Comparison of ENCODE assay signal across 20 cellular contexts in the genomic region with DNA sequence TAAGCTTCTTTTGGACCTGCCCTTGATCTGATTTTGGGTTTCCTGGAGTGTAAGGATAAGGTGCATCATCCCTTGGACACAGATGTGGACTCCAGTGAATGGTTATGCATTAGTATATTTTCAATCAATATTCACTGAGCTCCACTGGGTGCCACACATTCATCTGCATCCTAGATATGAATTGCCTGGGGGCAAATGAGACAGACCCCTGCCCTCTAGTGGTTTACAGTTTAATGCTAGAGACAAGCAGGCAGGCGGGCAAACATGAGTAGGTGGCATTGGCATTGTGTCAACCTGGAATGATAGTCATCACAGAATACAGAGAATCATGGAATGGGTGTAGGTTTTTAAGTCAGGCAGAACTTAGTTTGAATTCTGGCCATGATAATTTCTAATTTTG.
"Had no signal": no experiment of that assay in that cellular context is flagged by ENCODE, and none has a peak within 500 bp of the region (broad histone marks: within the 10 kb centered on the region; RNA-seq: fewer than 3 reads in every experiment).

No MANE protein-coding gene starts in this region.

- H3K4me1 ChIP-seq: heart left ventricle, spleen, tibial artery, upper lobe of left lung, uterus had no signal

- DNase-seq: dermis blood vessel endothelial cell; erythroblast; foreskin melanocyte; heart left ventricle; hippocampal formation; kidney glomerular epithelial cell; naive thymus-derived CD4-positive, alpha-beta T cell; nephron progenitor cell; spleen; stimulated activated CD4-positive, alpha-beta T cell treated with anti-CD3 and anti-CD28 coated beads, Interleukin-15, amount 100 ng/mL, for 24 hours; stimulated activated CD4-positive, alpha-beta T cell treated with anti-CD3 and anti-CD28 coated beads, Interleukin-1b, Interleukin-23, amount 100 ng/mL, for 48 hours; stimulated activated CD4-positive, alpha-beta T cell treated with anti-CD3 and anti-CD28 coated beads, Interleukin-4, amount 100 ng/mL, for 24 hours; tibial artery; upper lobe of left lung; uterus had no signal

- H3K27ac Mint-ChIP-seq: naive thymus-derived CD4-positive, alpha-beta T cell; nephron progenitor cell; stimulated activated memory B cell treated with anti-CD40 and anti-IgM and Interleukin-4, amounts not matched to agents 10 μg/mL and 1 μg/mL and 100 μg/mL, for 72 hours; stimulated activated naive CD8-positive, alpha-beta T cell treated with anti-CD3 and anti-CD28 coated beads, Interleukin-15, Interleukin-2, amounts not matched to agents 100 ng/mL and 50 ng/mL, for 24 hours had no signal

- H3K27ac ChIP-seq: heart left ventricle, neutrophil, spleen, tibial artery, upper lobe of left lung, uterus had no signal

- H3K4me3 Mint-ChIP-seq: naive thymus-derived CD4-positive, alpha-beta T cell; nephron progenitor cell; stimulated activated memory B cell treated with anti-CD40 and anti-IgM and Interleukin-4, amounts not matched to agents 10 μg/mL and 1 μg/mL and 100 μg/mL, for 72 hours; stimulated activated naive CD8-positive, alpha-beta T cell treated with anti-CD3 and anti-CD28 coated beads, Interleukin-15, Interleukin-2, amounts not matched to agents 100 ng/mL and 50 ng/mL, for 24 hours had no signal

- ATAC-seq: heart left ventricle; naive thymus-derived CD4-positive, alpha-beta T cell; sciatic nerve; stimulated activated memory B cell treated with anti-CD40 and anti-IgM and Interleukin-4, amounts not matched to agents 10 μg/mL and 1 μg/mL and 100 μg/mL, for 72 hours had no signal

- FAIRE-seq: endothelial cell of umbilical vein had no signal

- H3K36me3 Mint-ChIP-seq: naive thymus-derived CD4-positive, alpha-beta T cell; stimulated activated memory B cell treated with anti-CD40 and anti-IgM and Interleukin-4, amounts not matched to agents 10 μg/mL and 1 μg/mL and 100 μg/mL, for 72 hours had no signal

- H3K4me1 Mint-ChIP-seq: naive thymus-derived CD4-positive, alpha-beta T cell; stimulated activated memory B cell treated with anti-CD40 and anti-IgM and Interleukin-4, amounts not matched to agents 10 μg/mL and 1 μg/mL and 100 μg/mL, for 72 hours had no signal

- H3K9me3 ChIP-seq: heart left ventricle, neutrophil, tibial artery, upper lobe of left lung, uterus had no signal

- H3K4me3 ChIP-seq: heart left ventricle, spleen, tibial artery, upper lobe of left lung, uterus had no signal

- H3K36me3 ChIP-seq: heart left ventricle, neutrophil, spleen, tibial artery, upper lobe of left lung, uterus had no signal

- H3K27me3 Mint-ChIP-seq: stimulated activated memory B cell treated with anti-CD40 and anti-IgM and Interleukin-4, amounts not matched to agents 10 μg/mL and 1 μg/mL and 100 μg/mL, for 72 hours; stimulated activated naive CD8-positive, alpha-beta T cell treated with anti-CD3 and anti-CD28 coated beads, Interleukin-15, Interleukin-2, amounts not matched to agents 100 ng/mL and 50 ng/mL, for 24 hours had no signal

- H3K27me3 ChIP-seq: heart left ventricle, neutrophil, spleen, tibial artery, upper lobe of left lung, uterus had no signal

- H3K9me3 Mint-ChIP-seq: nephron progenitor cell; stimulated activated memory B cell treated with anti-CD40 and anti-IgM and Interleukin-4, amounts not matched to agents 10 μg/mL and 1 μg/mL and 100 μg/mL, for 72 hours had no signal
